Comparison of ENCODE assay signal across 22 cellular contexts in genomic region chr3:59300727-59301134, GRCh38.
DNase-seq lines count a peak whose midpoint lies in the region; FAIRE-seq and TF ChIP-seq lines count a peak whose summit lies in the region.
"Had no signal": no experiment of that assay in that cellular context is flagged by ENCODE, and none has a peak within 500 bp of the region (broad histone marks: within the 10 kb centered on the region; RNA-seq: fewer than 3 reads in every experiment).

No MANE protein-coding gene starts in this region.

- DNase-seq in Kasumi-1 (lab: John Stamatoyannopoulos, UW) (peak; percentile 55 to 63), RWPE1 (ENCODE audit: low spot score) (peak; percentile 8), endothelial cell of umbilical vein (ENCODE audit: low read depth, low spot score) (no peak), NCI-H2171 treated with DMSO at 0.1 percent for 48 hours (lab: John Stamatoyannopoulos, UW) (no peak), NCI-H2029 (lab: John Stamatoyannopoulos, UW) (no peak), sigmoid colon (no peak)
- no peak for DNase-seq in stimulated activated CD4-positive, alpha-beta T cell treated with anti-CD3 and anti-CD28 coated beads, Interleukin-12 subunit alpha, Interleukin-12 subunit beta, amount 100 ng/mL, for 4 hours
- DNase-seq: activated CD4-positive, alpha-beta T cell treated with anti-CD3 and anti-CD28 coated beads, Interleukin-2, amount 50 U/mL, for 48 hours; activated naive CD4-positive, alpha-beta T cell treated with Interleukin-2 at 50 U/mL for 16 hours; activated T-cell treated with anti-CD3 and anti-CD28 coated beads for 4 hours; BE2C; colonic mucosa; DMS 273 treated with DMSO at 0.1 percent for 48 hours; erythroblast; GF-D8; KG1; NCI-H1105; NCI-H2171; NCI-H774; testis had no signal

- no peak overlapping the region for H3K9ac ChIP-seq in endothelial cell of umbilical vein (replicated peaks; ENCODE audit: extremely low read depth, insufficient read depth, low read length)

- H3K27ac ChIP-seq in RWPE1 (peak overlapping the region; percentile 59), endothelial cell of umbilical vein (ENCODE audit: insufficient read depth, low read depth, low read length) (no peak overlapping the region), neutrophil (peak overlapping the region; percentile 85), sigmoid colon (no peak overlapping the region)
- H3K27ac ChIP-seq: colonic mucosa, testis had no signal

- TF ChIP-seq CTCF in RWPE1 (conservative IDR thresholded peaks at IDR 0.05; ENCODE audit: low read depth) (no peak), endothelial cell of umbilical vein (IDR thresholded peaks at IDR 0.05; ENCODE audit: extremely low read depth in 1 of 2, insufficient read depth in 1 of 2, low read depth in 1 of 2, low read length in 2 of 2) (no peak), neutrophil (IDR thresholded peaks at IDR 0.05) (no peak), sigmoid colon (IDR thresholded peaks at IDR 0.05) (no peak)

- H2AFZ ChIP-seq in endothelial cell of umbilical vein (ENCODE audit: low read depth, low read length), result peak overlapping the region; percentile 20

- H3K4me1 ChIP-seq in endothelial cell of umbilical vein (ENCODE audit: control insufficient read depth, extremely low read depth, insufficient read depth, low read length) (no peaks in the 10 kb centered on the region), neutrophil (ENCODE audit: control insufficient read depth in 1 of 2, insufficient read depth in 1 of 2, low read depth in 1 of 2, low read length in 1 of 2) (peaks cover 29 to 31% of the 10 kb centered on the region in 2 experiments), sigmoid colon (no peaks in the 10 kb centered on the region)
- H3K4me1 ChIP-seq: colonic mucosa, testis had no signal

- TF ChIP-seq POLR2A in endothelial cell of umbilical vein (IDR thresholded peaks at IDR 0.05; ENCODE audit: low read depth, low read length), result no peak
- no peak for TF ChIP-seq POLR2A in sigmoid colon (IDR thresholded peaks at IDR 0.05)

- BruUV-seq in endothelial cell of umbilical vein (replicated peaks; lab: Mats Ljungman, UMichigan), result no TSS peak

- H4K20me1 ChIP-seq in endothelial cell of umbilical vein (replicated peaks; ENCODE audit: control insufficient read depth, extremely low read depth, insufficient read depth, low read length), result no peaks in the 10 kb centered on the region

- H3K9me1 ChIP-seq in endothelial cell of umbilical vein (replicated peaks; ENCODE audit: control insufficient read depth, extremely low read depth, insufficient read depth, low read length), result no peaks in the 10 kb centered on the region

- H3K27me3 ChIP-seq in endothelial cell of umbilical vein (ENCODE audit: control insufficient read depth in 2 of 2, insufficient read depth in 2 of 2, low read length in 2 of 2) (no peaks in the 10 kb centered on the region), neutrophil (no peaks in the 10 kb centered on the region), sigmoid colon (no peaks in the 10 kb centered on the region)
- H3K27me3 ChIP-seq: colonic mucosa, testis had no signal

- no peaks in the 10 kb centered on the region for H3K79me2 ChIP-seq in endothelial cell of umbilical vein (ENCODE audit: control insufficient read depth, insufficient read depth, low read length)

- POLR2A ChIA-PET in RWPE1 (lab: Yijun Ruan, JAX; ENCODE audit: low non-redundant PET), result no interaction called here
- POLR2A ChIA-PET in endothelial cell of umbilical vein (lab: Charles Lee), result no interaction called here

- H3K4me2 ChIP-seq in endothelial cell of umbilical vein (ENCODE audit: insufficient read depth, low read length), result no peak overlapping the region

- intact Hi-C loops in endothelial cell of umbilical vein (cut with micrococcal nuclease), result no loop called here
- intact Hi-C loops in sigmoid colon (cut with DNase I), result no loop called here

- dilution Hi-C loops in endothelial cell of umbilical vein (cut with MboI; ENCODE audit: extremely low pct_ligation_motif_present, low sequenced_read_pairs), result no loop called here

- H3K36me3 ChIP-seq in endothelial cell of umbilical vein (ENCODE audit: control insufficient read depth in 2 of 2, extremely low read depth in 1 of 2, insufficient read depth in 2 of 2, low read length in 2 of 2), result no peaks in the 10 kb centered on the region
- no peaks in the 10 kb centered on the region for H3K36me3 ChIP-seq in neutrophil
- H3K36me3 ChIP-seq in sigmoid colon, result no peaks in the 10 kb centered on the region
- H3K36me3 ChIP-seq: BE2C, colonic mucosa had no signal

- 71 to 79% methylated on average over 1 of the region's 1 CpG for WGBS in sigmoid colon, 2 donors

- CTCF ChIA-PET in RWPE1 (lab: Yijun Ruan, JAX) (no interaction called here), endothelial cell of umbilical vein (lab: Charles Lee) (no interaction called here)

- no peak for FAIRE-seq in endothelial cell of umbilical vein (lab: Jason Lieb, UNC)
- FAIRE-seq: RCC 7860 had no signal

- TF ChIP-seq EP300 in sigmoid colon (IDR thresholded peaks at IDR 0.05), result no peak

- no peaks in the 10 kb centered on the region for H3K9me3 ChIP-seq in endothelial cell of umbilical vein (replicated peaks; ENCODE audit: control insufficient read depth, insufficient read depth, low read length)
- H3K9me3 ChIP-seq in neutrophil, result no peaks in the 10 kb centered on the region
- H3K9me3 ChIP-seq in sigmoid colon, result no peaks in the 10 kb centered on the region
- H3K9me3 ChIP-seq: BE2C, colonic mucosa, testis had no signal

- H3K4me3 ChIP-seq in endothelial cell of umbilical vein (replicated peaks in 1 of 3; ENCODE audit: insufficient read depth in 1 of 3, low read depth in 1 of 3, low read length in 3 of 3) (no peak overlapping the region), neutrophil (ENCODE audit: low read depth in 1 of 2, low read length in 1 of 2) (no peak overlapping the region), sigmoid colon (no peak overlapping the region)
- H3K4me3 ChIP-seq: colonic mucosa, testis had no signal

TF ChIP-seq in endothelial cell of umbilical vein, 7 proteins besides CTCF, POLR2A, EP300 and RAD21:
- TF ChIP-seq EZH2 (IDR thresholded peaks at IDR 0.05; ENCODE audit: borderline replicate concordance, low read depth, low read length, severe bottlenecking) (no peak), FOS (IDR thresholded peaks at IDR 0.05; ENCODE audit: borderline replicate concordance, insufficient read depth, low read length) (no peak), MYC (IDR thresholded peaks at IDR 0.05; ENCODE audit: low read depth, low read length) (no peak)

Comparison
In these comparisons a context has a peak if more than half of its experiments do, and no peak if none do; other contexts are left out.
1. DNase-seq: peak in Kasumi-1 (2 of 2) and RWPE1 (single experiment); none in endothelial cell of umbilical vein (single experiment), NCI-H2171 treated with DMSO at 0.1 percent for 48 hours (single experiment), NCI-H2029 (single experiment), sigmoid colon (single experiment) and stimulated activated CD4-positive, alpha-beta T cell treated with anti-CD3 and anti-CD28 coated beads, Interleukin-12 subunit alpha, Interleukin-12 subunit beta, amount 100 ng/mL, for 4 hours (single experiment).
2. H3K27ac ChIP-seq: peak in RWPE1 (single experiment) and neutrophil (single experiment); none in endothelial cell of umbilical vein (single experiment) and sigmoid colon (0 of 4).